9 cellular contexts compared by ENCODE assay signal in the genomic region with DNA sequence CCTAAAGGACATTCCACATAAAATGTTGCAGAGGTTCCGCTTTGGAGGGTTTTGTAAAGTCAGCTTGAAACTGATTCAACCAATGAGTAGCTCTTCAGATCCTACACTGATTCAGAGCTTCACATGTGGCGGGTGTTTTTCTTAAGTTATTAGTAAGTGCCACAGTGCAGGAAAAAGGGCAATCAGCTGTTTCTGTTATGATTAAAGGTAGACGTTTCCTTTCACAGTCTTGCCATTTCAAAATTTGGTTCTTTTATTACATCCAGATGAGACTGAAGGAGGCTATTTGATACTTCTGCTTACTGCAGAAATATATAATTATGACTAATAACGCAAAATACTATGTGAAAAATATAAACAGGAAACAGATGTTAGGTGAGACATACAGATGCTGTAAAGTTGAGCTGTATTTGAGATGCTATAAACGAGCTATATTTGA.
DNase-seq lines count a peak whose midpoint lies in the region; ATAC-seq and TF ChIP-seq lines count a peak whose summit lies in the region.
"Had no signal": no experiment of that assay in that cellular context is flagged by ENCODE, and none has a peak within 500 bp of the region (broad histone marks: within the 10 kb centered on the region; RNA-seq: fewer than 3 reads in every experiment).

No MANE protein-coding gene starts in this region.

- no peak for TF ChIP-seq POLR2A in adrenal gland (IDR thresholded peaks at IDR 0.05)

- no peak overlapping the region for H3K27ac ChIP-seq in adrenal gland

- no peak for DNase-seq in nephron progenitor cell
- no peak for DNase-seq in NCI-H446 treated with DMSO at 0.1 percent for 48 hours (lab: John Stamatoyannopoulos, UW)
- no peak for DNase-seq in adrenal gland
- no peak for DNase-seq in posterior cingulate gyrus
- DNase-seq: activated T-cell treated with anti-CD3 and anti-CD28 coated beads for 4 hours, PC-3 had no signal

- no peaks in the 10 kb centered on the region for H3K27me3 ChIP-seq in adrenal gland

- no peaks in the 10 kb centered on the region for H3K4me1 ChIP-seq in adrenal gland (replicated peaks in 1 of 2)

- H3K9me3 Mint-ChIP-seq in nephron progenitor cell, result peaks cover 4% of the 10 kb centered on the region

- H3K27me3 Mint-ChIP-seq in nephron progenitor cell (ENCODE audit: low read depth, poor library complexity), result peaks cover 2% of the 10 kb centered on the region

- H3K27ac Mint-ChIP-seq in nephron progenitor cell, result peak overlapping the region; percentile 39

- ATAC-seq in GM18858 (IDR thresholded peaks at IDR 0.05; ENCODE audit: unreplicated experiment) (peak; percentile 89), GM21786 (IDR thresholded peaks at IDR 0.05; ENCODE audit: unreplicated experiment) (peak; percentile 83), HG03558 (IDR thresholded peaks at IDR 0.05; ENCODE audit: extremely low read depth, unreplicated experiment) (peak; percentile 74)
- ATAC-seq: PC-3 had no signal

- 71 to 87% (median 75%) methylated on average over 5 of the region's 5 CpGs for WGBS in adrenal gland, 4 donors

- no peaks in the 10 kb centered on the region for H3K9me3 ChIP-seq in adrenal gland (replicated peaks in 1 of 3)

- H3K36me3 Mint-ChIP-seq in nephron progenitor cell (ENCODE audit: low read depth), result no peaks in the 10 kb centered on the region

- no peak overlapping the region for H3K4me3 ChIP-seq in adrenal gland

- intact Hi-C loops in adrenal gland (cut with DNase I) (no loop called here), posterior cingulate gyrus (cut with DNase I) (no loop called here)

- no peaks in the 10 kb centered on the region for H3K36me3 ChIP-seq in adrenal gland (replicated peaks in 1 of 2)

- H3K4me1 Mint-ChIP-seq in nephron progenitor cell, result no peaks in the 10 kb centered on the region

- TF ChIP-seq CTCF in nephron progenitor cell (IDR thresholded peaks at IDR 0.05) (no peak), adrenal gland (IDR thresholded peaks at IDR 0.05) (no peak)

- H3K4me3 Mint-ChIP-seq in nephron progenitor cell, result no peak overlapping the region
